Comparison of ENCODE assay signal across 1 cellular context in the genomic region with DNA sequence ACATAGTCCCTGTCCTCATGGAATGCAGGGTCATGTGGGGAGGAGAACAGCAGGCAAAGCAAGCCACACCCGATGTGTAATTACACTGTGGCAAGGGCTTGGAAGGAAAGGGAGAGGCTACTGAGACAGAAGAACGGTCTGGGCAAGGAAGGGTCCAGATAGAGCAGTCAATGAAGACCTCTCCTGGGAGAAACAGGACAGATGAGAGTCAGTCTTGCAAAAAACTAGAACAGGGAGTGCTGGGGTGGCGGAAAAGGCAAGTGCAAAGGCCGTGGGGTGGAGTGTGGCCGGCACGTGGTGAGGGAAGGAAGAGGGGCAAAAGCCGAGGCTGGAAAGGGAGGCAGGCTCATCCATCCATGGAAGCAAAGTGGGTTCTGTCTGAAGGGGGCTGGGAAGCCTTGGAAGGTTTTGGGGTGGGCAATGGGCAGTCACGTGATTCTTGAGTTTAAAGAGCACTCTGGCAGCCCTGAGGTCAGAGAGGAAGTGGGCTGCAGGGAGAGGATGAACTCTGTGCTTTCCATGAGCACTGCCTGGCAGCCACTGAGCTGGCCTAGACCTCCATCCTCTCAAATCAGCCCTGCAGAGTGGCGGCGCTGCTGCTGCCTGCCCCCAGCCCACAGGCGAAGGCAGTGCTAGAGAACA.
TF ChIP-seq lines count a peak whose summit lies in the region.

No MANE protein-coding gene starts in this region.

TF ChIP-seq in HepG2, 621 proteins besides CTCF, POLR2A, EP300 and RAD21 (continued from another document and continues in another):
- TF ChIP-seq ZNF160 (CRISPR knock-in tag; IDR thresholded peaks at IDR 0.05) (peak; percentile 65; the same call in 1 of the 2 replicates), NFRKB (IDR thresholded peaks at IDR 0.05) (no peak), ZBTB43 (CRISPR knock-in tag; conservative IDR thresholded peaks at IDR 0.05) (peak; percentile 67; the same call in 1 of the 2 replicates), SIX4 (CRISPR knock-in tag; IDR thresholded peaks at IDR 0.05) (peak; percentile 57), ESRRA (CRISPR knock-in tag; IDR thresholded peaks at IDR 0.05; ENCODE audit: low read depth) (peak; percentile 70), ZSCAN25 (CRISPR knock-in tag; IDR thresholded peaks at IDR 0.05) (peak; percentile 74), ZNF33B (CRISPR knock-in tag; IDR thresholded peaks at IDR 0.05) (no peak), KLF13 (CRISPR knock-in tag; IDR thresholded peaks at IDR 0.05) (no peak), ZNF784 (CRISPR knock-in tag; IDR thresholded peaks at IDR 0.05; ENCODE audit: borderline replicate concordance) (peak; percentile 95; the same call in 1 of the 2 replicates), HMGXB4 (CRISPR knock-in tag; IDR thresholded peaks at IDR 0.05; ENCODE audit: borderline replicate concordance in 1 of 2, low read depth in 1 of 2) (peak; percentile 30 to 86; a peak in 3 of 4 replicates), ZBTB7A (CRISPR knock-in tag; IDR thresholded peaks at IDR 0.05) (peak; percentile 97), PHF8 (CRISPR knock-in tag; IDR thresholded peaks at IDR 0.05) (no peak), TOE1 (CRISPR knock-in tag; IDR thresholded peaks at IDR 0.05) (no peak), SATB2 (CRISPR knock-in tag; IDR thresholded peaks at IDR 0.05) (peak; percentile 48; the same call in 1 of the 2 replicates), CREB3 (CRISPR knock-in tag; IDR thresholded peaks at IDR 0.05) (no peak), HNF4G (IDR thresholded peaks at IDR 0.05; ENCODE audit: borderline replicate concordance, low read depth, low read length) (peak; percentile 12; the same call in 1 of the 2 replicates), HNF4G (CRISPR knock-in tag; IDR thresholded peaks at IDR 0.05; ENCODE audit: borderline replicate concordance, low read depth) (peak; percentile 91), HOXA5 (CRISPR knock-in tag; IDR thresholded peaks at IDR 0.05) (no peak), CSRNP1 (CRISPR knock-in tag; IDR thresholded peaks at IDR 0.05) (peak; percentile 78; the same call in 1 of the 2 replicates), ZNF432 (CRISPR knock-in tag; IDR thresholded peaks at IDR 0.05; ENCODE audit: borderline replicate concordance) (no peak), ZNF775 (CRISPR knock-in tag; IDR thresholded peaks at IDR 0.05; ENCODE audit: borderline replicate concordance) (peak; percentile 61; the same call in 1 of the 2 replicates), SALL2 (CRISPR knock-in tag; IDR thresholded peaks at IDR 0.05) (0 out of 2 replicates have a peak, but pooled peaks have one; percentile 15), ZNF230 (CRISPR knock-in tag; IDR thresholded peaks at IDR 0.05) (peak; percentile 85; the same call in 1 of the 2 replicates), HNF4A (CRISPR knock-in tag; IDR thresholded peaks at IDR 0.05) (peak; percentile 83), CREM (IDR thresholded peaks at IDR 0.05) (no peak; the same call in 1 of the 2 replicates), CREM (CRISPR knock-in tag; IDR thresholded peaks at IDR 0.05) (no peak; the same call in 1 of the 2 replicates), PRPF4 (IDR thresholded peaks at IDR 0.05; ENCODE audit: low read depth, low read length, poor library complexity, severe bottlenecking) (no peak), NRL (CRISPR knock-in tag; IDR thresholded peaks at IDR 0.05; ENCODE audit: borderline replicate concordance) (peak; percentile 75), FOXA1 (IDR thresholded peaks at IDR 0.05) (no peak), FOXA1 (CRISPR knock-in tag; IDR thresholded peaks at IDR 0.05) (no peak), DR1 (CRISPR knock-in tag; IDR thresholded peaks at IDR 0.05) (no peak), TCF7L2 (IDR thresholded peaks at IDR 0.05; ENCODE audit: low read depth, low read length) (no peak), RARG (CRISPR knock-in tag; IDR thresholded peaks at IDR 0.05; ENCODE audit: low read depth) (no peak), ZKSCAN1 (IDR thresholded peaks at IDR 0.05; ENCODE audit: low read length) (no peak), KLF9 (CRISPR knock-in tag; IDR thresholded peaks at IDR 0.05; ENCODE audit: low read depth) (peak; percentile 88; the same call in 1 of the 2 replicates), AGO2 (optimal IDR thresholded peaks at IDR 0.05; ENCODE audit: low read depth, low read length) (no peak), PLSCR1 (CRISPR knock-in tag; IDR thresholded peaks at IDR 0.05; ENCODE audit: borderline replicate concordance) (no peak)
- TF ChIP-seq, protein P1, sequence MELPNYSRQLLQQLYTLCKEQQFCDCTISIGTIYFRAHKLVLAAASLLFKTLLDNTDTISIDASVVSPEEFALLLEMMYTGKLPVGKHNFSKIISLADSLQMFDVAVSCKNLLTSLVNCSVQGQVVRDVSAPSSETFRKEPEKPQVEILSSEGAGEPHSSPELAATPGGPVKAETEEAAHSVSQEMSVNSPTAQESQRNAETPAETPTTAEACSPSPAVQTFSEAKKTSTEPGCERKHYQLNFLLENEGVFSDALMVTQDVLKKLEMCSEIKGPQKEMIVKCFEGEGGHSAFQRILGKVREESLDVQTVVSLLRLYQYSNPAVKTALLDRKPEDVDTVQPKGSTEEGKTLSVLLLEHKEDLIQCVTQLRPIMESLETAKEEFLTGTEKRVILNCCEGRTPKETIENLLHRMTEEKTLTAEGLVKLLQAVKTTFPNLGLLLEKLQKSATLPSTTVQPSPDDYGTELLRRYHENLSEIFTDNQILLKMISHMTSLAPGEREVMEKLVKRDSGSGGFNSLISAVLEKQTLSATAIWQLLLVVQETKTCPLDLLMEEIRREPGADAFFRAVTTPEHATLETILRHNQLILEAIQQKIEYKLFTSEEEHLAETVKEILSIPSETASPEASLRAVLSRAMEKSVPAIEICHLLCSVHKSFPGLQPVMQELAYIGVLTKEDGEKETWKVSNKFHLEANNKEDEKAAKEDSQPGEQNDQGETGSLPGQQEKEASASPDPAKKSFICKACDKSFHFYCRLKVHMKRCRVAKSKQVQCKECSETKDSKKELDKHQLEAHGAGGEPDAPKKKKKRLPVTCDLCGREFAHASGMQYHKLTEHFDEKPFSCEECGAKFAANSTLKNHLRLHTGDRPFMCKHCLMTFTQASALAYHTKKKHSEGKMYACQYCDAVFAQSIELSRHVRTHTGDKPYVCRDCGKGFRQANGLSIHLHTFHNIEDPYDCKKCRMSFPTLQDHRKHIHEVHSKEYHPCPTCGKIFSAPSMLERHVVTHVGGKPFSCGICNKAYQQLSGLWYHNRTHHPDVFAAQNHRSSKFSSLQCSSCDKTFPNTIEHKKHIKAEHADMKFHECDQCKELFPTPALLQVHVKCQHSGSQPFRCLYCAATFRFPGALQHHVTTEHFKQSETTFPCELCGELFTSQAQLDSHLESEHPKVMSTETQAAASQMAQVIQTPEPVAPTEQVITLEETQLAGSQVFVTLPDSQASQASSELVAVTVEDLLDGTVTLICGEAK (IDR thresholded peaks at IDR 0.05): no peak
- TF ChIP-seq, protein P1 (CRISPR knock-in tag; IDR thresholded peaks at IDR 0.05): peak; percentile 91
- TF ChIP-seq, protein P2, sequence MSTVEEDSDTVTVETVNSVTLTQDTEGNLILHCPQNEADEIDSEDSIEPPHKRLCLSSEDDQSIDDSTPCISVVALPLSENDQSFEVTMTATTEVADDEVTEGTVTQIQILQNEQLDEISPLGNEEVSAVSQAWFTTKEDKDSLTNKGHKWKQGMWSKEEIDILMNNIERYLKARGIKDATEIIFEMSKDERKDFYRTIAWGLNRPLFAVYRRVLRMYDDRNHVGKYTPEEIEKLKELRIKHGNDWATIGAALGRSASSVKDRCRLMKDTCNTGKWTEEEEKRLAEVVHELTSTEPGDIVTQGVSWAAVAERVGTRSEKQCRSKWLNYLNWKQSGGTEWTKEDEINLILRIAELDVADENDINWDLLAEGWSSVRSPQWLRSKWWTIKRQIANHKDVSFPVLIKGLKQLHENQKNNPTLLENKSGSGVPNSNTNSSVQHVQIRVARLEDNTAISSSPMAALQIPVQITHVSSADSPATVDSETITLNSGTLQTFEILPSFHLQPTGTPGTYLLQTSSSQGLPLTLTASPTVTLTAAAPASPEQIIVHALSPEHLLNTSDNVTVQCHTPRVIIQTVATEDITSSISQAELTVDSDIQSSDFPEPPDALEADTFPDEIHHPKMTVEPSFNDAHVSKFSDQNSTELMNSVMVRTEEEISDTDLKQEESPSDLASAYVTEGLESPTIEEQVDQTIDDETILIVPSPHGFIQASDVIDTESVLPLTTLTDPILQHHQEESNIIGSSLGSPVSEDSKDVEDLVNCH (CRISPR knock-in tag; IDR thresholded peaks at IDR 0.05): peak; percentile 89; the same call in 1 of the 2 replicates
- TF ChIP-seq, protein P3, sequence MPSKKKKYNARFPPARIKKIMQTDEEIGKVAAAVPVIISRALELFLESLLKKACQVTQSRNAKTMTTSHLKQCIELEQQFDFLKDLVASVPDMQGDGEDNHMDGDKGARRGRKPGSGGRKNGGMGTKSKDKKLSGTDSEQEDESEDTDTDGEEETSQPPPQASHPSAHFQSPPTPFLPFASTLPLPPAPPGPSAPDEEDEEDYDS (CRISPR knock-in tag; IDR thresholded peaks at IDR 0.05): peak; percentile 59
